In the genomic region with DNA sequence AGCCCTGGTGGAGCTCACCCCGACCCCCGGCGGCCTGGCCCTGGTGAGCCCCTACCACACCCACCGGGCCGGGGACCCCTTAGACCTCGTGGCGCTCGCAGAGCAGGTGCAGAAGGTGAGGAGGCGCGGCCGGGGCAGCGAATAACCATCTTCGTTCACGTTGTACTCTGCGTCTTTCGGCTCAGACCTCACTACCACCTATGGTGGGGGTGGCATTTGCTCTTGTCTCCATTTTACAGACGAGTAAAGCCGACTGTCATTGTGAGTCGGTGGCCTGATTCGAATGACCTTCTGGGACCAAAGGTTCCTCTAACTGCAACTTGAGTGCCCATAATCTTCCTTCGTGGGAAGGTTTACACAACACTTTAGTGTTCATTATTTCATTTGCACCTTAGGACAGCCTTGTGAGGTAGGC, we compare ENCODE assay signal across 8 cellular contexts. TPM values are rescaled to one million over a fixed set of nuclear protein-coding genes. Genes with fewer than 3 reads are reported as not detected.
DNase-seq lines count a peak whose midpoint lies in the region; ATAC-seq and TF ChIP-seq lines count a peak whose summit lies in the region.

No MANE protein-coding gene starts in this region.

- H3K9me3 ChIP-seq in mucosa of descending colon: no peaks in the 10 kb centered on the region

- DNase-seq in LNCaP clone FGC (ENCODE audit: low read depth) (no peak), choroid plexus epithelial cell (ENCODE audit: low read depth) (peak; percentile 20), mucosa of descending colon (no peak), DMS153 treated with DMSO at 0.1 percent for 48 hours (lab: John Stamatoyannopoulos, UW; ENCODE audit: unreplicated experiment) (no peak), COLO829 (ENCODE audit: low spot score) (no peak)
- no peak for DNase-seq in effector CD8-positive, alpha-beta T cell (lab: John Stamatoyannopoulos, UW)

- TF ChIP-seq CTCF in GM12875 (IDR thresholded peaks at IDR 0.05; ENCODE audit: borderline replicate concordance, insufficient read depth, low read depth, low read length) (no peak), LNCaP clone FGC (IDR thresholded peaks at IDR 0.05; ENCODE audit: control insufficient read depth, extremely low read depth, insufficient read depth) (no peak), choroid plexus epithelial cell (conservative IDR thresholded peaks at IDR 0.05; ENCODE audit: low read depth, low read length) (no peak), mucosa of descending colon (IDR thresholded peaks at IDR 0.05) (no peak)

- no peaks in the 10 kb centered on the region for H3K36me3 ChIP-seq in mucosa of descending colon (ENCODE audit: low read depth)

- H3K4me3 ChIP-seq in GM12875 (ENCODE audit: low read depth, low read length) (peak overlapping the region; percentile 87), LNCaP clone FGC (ENCODE audit: low read depth, low read length) (peak overlapping the region; percentile 92), choroid plexus epithelial cell (ENCODE audit: low read depth, low read length) (peak overlapping the region; percentile 97), mucosa of descending colon (peak overlapping the region; percentile 94)

- intact Hi-C loops in mucosa of descending colon (cut with DNase I, micrococcal nuclease): no loop called here

- peaks cover 16% of the 10 kb centered on the region for H3K4me1 ChIP-seq in mucosa of descending colon (ENCODE audit: low read depth)

- ATAC-seq in GM21717 (IDR thresholded peaks at IDR 0.05; ENCODE audit: unreplicated experiment) (peak; percentile 18), mucosa of descending colon (peak; percentile 38)

RNA-seq across cellular contexts. Expression of a gene that starts 0.5 kb away (rescaled TPM):
- total RNA-seq in mucosa of descending colon: 1 to 10 TPM; 4.4 to 9.8 (median 7.1) TPM

RNA-seq across cellular contexts. Expression of a gene that starts 0.7 kb away (rescaled TPM):
- 10 to 100 TPM in 2 of 3 donors, 1 to 10 TPM in 1; 8.0 to 20.0 (median 14.5) TPM for total RNA-seq in mucosa of descending colon

RNA-seq across cellular contexts. Expression of a gene that starts 17.3 kb away (rescaled TPM):
- total RNA-seq in mucosa of descending colon: not detected

RNA-seq across cellular contexts. Expression of a gene that starts 27.5 kb away (rescaled TPM):
- total RNA-seq in mucosa of descending colon: under 1 TPM in 1 of 3 donors, not detected in 2; 0.09 TPM

RNA-seq across cellular contexts. Expression of a gene that starts 49.4 kb away (rescaled TPM):
- 10 to 100 TPM; 15.3 to 17.9 (median 16.7) TPM for total RNA-seq in mucosa of descending colon
